In the genomic region with DNA sequence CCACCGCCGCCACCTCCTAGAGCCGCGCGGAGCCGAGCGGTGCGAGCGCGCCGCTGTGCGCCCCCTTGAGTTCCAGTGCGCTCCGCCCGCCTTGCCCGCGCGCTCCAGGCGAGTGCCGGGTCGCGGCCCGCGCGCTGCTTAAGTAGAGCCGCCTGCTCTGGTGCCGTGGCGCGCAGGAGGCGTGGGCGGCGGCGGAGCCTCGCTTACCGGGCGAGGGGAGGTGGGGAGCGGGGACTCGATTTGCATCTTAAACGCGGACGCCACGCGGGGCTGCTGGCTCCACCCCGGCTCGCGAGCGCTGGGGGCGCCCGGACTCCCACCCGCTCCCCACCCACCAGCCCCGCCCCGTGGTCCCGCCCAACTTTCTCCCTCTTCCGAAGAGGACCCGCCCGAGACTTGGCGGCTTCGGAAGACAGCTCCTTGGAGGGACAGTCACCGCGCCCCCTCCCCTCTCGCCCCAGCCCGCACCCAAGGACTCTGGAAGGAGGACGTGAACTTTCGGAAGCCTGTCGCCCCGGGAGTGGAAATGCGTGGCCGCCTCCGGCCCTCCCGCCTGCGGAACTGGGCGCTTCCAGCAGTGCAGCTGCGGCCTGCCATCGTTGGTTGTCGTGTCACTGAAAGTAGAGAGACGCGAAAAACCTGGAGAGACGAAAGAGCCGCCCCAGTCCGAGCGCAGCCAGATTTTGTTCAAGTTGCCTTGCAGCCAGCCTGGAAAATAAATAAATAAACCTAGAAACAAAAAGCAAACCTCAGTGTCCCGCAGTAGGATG, we compare ENCODE assay signal across 8 cellular contexts. TPM values are rescaled to one million over a fixed set of nuclear protein-coding genes. Genes with fewer than 3 reads are reported as not detected.
A peak's percentile ranks its signal among the peaks of the same experiment; 100 is the strongest.
DNase-seq lines count a peak whose midpoint lies in the region; ATAC-seq and TF ChIP-seq lines count a peak whose summit lies in the region.

A gene (minus strand): TSS at position 114 of the 770 bp plus-strand sequence. CDS start 257 bp downstream, outside the sequence.

- intact Hi-C loops in left lung (cut with DNase I), result loop anchor here in 1 of 2 donors (5.0 kb wide), 1 partner anchor 219 kb away; no protein-coding TSS in a partner anchor

- DNase-seq in SKM-1 treated with dmso at 0.1 percent for 144 hours (lab: John Stamatoyannopoulos, UW; ENCODE audit: unreplicated experiment) (peak; percentile 52), SKM-1 (lab: John Stamatoyannopoulos, UW; ENCODE audit: unreplicated experiment) (no peak), NCI-H2171 (lab: John Stamatoyannopoulos, UW) (peak; percentile 77), dedifferentiated amniotic fluid mesenchymal stem cell (ENCODE audit: extremely low spot score) (peak; percentile 75), left lung (peak; percentile 94 to 98)
- peak; percentile 74 for DNase-seq in activated CD4-positive, alpha-beta T cell treated with anti-CD3 and anti-CD28 coated beads, Interleukin-2, amount 10 ng/mL, durations not matched to agents 7 days and 5 days
- DNase-seq in stimulated activated CD4-positive, alpha-beta T cell treated with anti-CD3 and anti-CD28 coated beads, Interleukin-2, amount 100 ng/mL, for 24 hours, result peak; percentile 75 to 81

- ATAC-seq in HG02938 (IDR thresholded peaks at IDR 0.05; ENCODE audit: unreplicated experiment) (peak; percentile 58), left lung (peak; percentile 80)

- peak within 1 kb of the TSS; percentile 95 to 98 for H3K27ac ChIP-seq in left lung

- H3K27ac Mint-ChIP-seq in activated CD4-positive, alpha-beta T cell treated with anti-CD3 and anti-CD28 coated beads, Interleukin-2, amount 10 ng/mL, durations not matched to agents 7 days and 5 days, result peak within 1 kb of the TSS; percentile 88

- H3K4me3 Mint-ChIP-seq in activated CD4-positive, alpha-beta T cell treated with anti-CD3 and anti-CD28 coated beads, Interleukin-2, amount 10 ng/mL, durations not matched to agents 7 days and 5 days, result peak within 1 kb of the TSS; percentile 82

- no peaks in the 10 kb centered on the region for H3K36me3 ChIP-seq in left lung

- CTCF ChIA-PET in activated CD4-positive, alpha-beta T cell treated with anti-CD3 and anti-CD28 coated beads, Interleukin-2, amount 10 ng/mL, durations not matched to agents 7 days and 5 days (lab: Charles Lee), result interaction anchor here (0.9 to 2.8 kb wide), 6 partner anchors 8 to 58 kb away, joined by 3 to 17 read pairs (median 6); no protein-coding TSS in a partner anchor

- peaks cover 24% of the 10 kb centered on the region for H3K27me3 Mint-ChIP-seq in activated CD4-positive, alpha-beta T cell treated with anti-CD3 and anti-CD28 coated beads, Interleukin-2, amount 10 ng/mL, durations not matched to agents 7 days and 5 days

- H3K36me3 Mint-ChIP-seq in activated CD4-positive, alpha-beta T cell treated with anti-CD3 and anti-CD28 coated beads, Interleukin-2, amount 10 ng/mL, durations not matched to agents 7 days and 5 days (ENCODE audit: low read depth), result peaks cover 3% of the 10 kb centered on the region

- no peaks in the 10 kb centered on the region for H3K9me3 Mint-ChIP-seq in activated CD4-positive, alpha-beta T cell treated with anti-CD3 and anti-CD28 coated beads, Interleukin-2, amount 10 ng/mL, durations not matched to agents 7 days and 5 days

- H3K4me1 ChIP-seq in left lung, result peaks cover 0 to 24% of the 10 kb centered on the region in 2 donors

- POLR2A ChIA-PET in activated CD4-positive, alpha-beta T cell treated with anti-CD3 and anti-CD28 coated beads, Interleukin-2, amount 10 ng/mL, durations not matched to agents 7 days and 5 days (lab: Charles Lee), result no interaction called here

- no peaks in the 10 kb centered on the region for H3K27me3 ChIP-seq in left lung

- H3K4me3 ChIP-seq in left lung, result peak within 1 kb of the TSS; percentile 80 to 83

- TF ChIP-seq CTCF in left lung (IDR thresholded peaks at IDR 0.05), result no peak

- H3K9me3 ChIP-seq in left lung, result no peaks in the 10 kb centered on the region

- peaks cover 29% of the 10 kb centered on the region for H3K4me1 Mint-ChIP-seq in activated CD4-positive, alpha-beta T cell treated with anti-CD3 and anti-CD28 coated beads, Interleukin-2, amount 10 ng/mL, durations not matched to agents 7 days and 5 days

RNA-seq across cellular contexts. Expression of the gene that starts here (rescaled TPM):
- total RNA-seq in activated CD4-positive, alpha-beta T cell treated with anti-CD3 and anti-CD28 coated beads, Interleukin-2, amount 10 ng/mL, durations not matched to agents 7 days and 5 days, result 1 to 10 TPM; 5.8 to 5.9 TPM
- total RNA-seq in left lung, result 100 to 1,000 TPM; 153 to 193 TPM

Comparison
In these comparisons a context has a peak if more than half of its experiments do, and no peak if none do; other contexts are left out.
1. RNA of the gene that starts here (total RNA-seq): 153 to 193 TPM in left lung; 5.8 to 5.9 TPM in activated CD4-positive, alpha-beta T cell treated with anti-CD3 and anti-CD28 coated beads, Interleukin-2, amount 10 ng/mL, durations not matched to agents 7 days and 5 days; every median in the first group is over 10 times any median in the second.